15 cellular contexts compared by ENCODE assay signal in genomic region chr9:124372038-124372437, GRCh38.
"Had no signal": no experiment of that assay in that cellular context is flagged by ENCODE, and none has a peak within 500 bp of the region (broad histone marks: within the 10 kb centered on the region; RNA-seq: fewer than 3 reads in every experiment).

No MANE protein-coding gene starts in this region.

- DNase-seq: activated B cell treated with CpG ODN at 0.5 μM for 24 hours; activated CD4-positive, alpha-beta T cell treated with anti-CD3 and anti-CD28 coated beads for 48 hours; activated CD8-positive, alpha-beta T cell treated with anti-CD3 and anti-CD28 coated beads for 36 hours; activated naive CD4-positive, alpha-beta T cell; foreskin keratinocyte; heart right ventricle; left colon; naive thymus-derived CD4-positive, alpha-beta T cell; pancreas; sigmoid colon; stimulated activated CD4-positive, alpha-beta T cell treated with anti-CD3 and anti-CD28 coated beads, Interleukin-2, amount 100 ng/mL, for 24 hours; T-helper 2 cell had no signal

- FAIRE-seq: astrocyte, colon, endometrium, pancreas had no signal

- H3K36me3 ChIP-seq: pancreas had no signal

- H3K27me3 ChIP-seq: foreskin keratinocyte, heart right ventricle, pancreas, sigmoid colon had no signal

- H3K9me3 ChIP-seq: pancreas, sigmoid colon had no signal

- H3K4me3 ChIP-seq: heart right ventricle, pancreas, sigmoid colon had no signal

- H3K27ac ChIP-seq: foreskin keratinocyte, heart right ventricle, pancreas, sigmoid colon had no signal

- H3K4me1 ChIP-seq: pancreas had no signal
